In the genomic region with DNA sequence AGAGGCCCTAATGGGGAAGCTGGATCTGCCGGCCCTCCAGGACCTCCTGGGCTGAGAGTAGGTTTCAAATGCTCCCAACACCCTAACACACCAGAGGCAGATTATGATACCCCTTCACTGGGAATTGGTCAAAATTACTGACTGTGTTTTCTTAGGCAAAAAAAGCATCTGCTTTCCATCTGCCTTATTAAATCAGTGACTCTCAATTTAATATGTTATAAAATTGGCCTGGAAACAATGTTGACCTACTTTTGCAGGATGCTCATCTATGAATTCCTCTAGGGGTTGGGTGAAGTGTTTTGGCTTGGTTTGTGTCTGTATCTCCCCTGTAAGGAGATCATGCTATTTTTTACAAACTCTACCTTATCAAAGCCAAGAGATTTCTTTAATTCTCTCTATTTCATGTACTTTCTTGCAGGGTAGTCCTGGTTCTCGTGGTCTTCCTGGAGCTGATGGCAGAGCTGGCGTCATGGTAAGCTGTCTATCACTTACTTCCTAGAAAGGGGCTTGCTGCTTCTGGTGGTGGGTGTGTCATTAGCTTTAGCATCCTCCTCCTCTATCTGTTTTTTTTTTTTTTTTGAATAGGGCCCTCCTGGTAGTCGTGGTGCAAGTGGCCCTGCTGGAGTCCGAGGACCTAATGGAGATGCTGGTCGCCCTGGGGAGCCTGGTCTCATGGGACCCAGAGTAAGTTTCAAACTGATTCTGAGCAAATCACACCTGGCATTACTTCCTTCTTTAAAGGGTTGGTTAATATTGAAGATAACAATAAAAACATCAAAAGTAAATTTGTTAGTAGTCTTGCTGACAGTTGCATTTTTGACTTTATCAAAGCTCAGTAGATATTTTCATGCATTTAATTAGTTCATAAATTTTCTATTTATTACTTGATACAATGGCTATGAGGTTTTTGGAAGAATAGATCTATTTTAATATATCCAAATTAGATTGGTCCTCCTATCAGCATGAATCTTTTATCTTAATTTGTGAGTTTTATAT, we compare ENCODE assay signal across 1 cellular context.
A peak's percentile ranks its signal among the peaks of the same experiment; 100 is the strongest.
TF ChIP-seq lines count a peak whose summit lies in the region.

No MANE protein-coding gene starts in this region.

TF ChIP-seq in SK-N-SH treated with all-trans-retinoic acid at 6 μM for 48 hours, 23 proteins besides CTCF, POLR2A, EP300 and RAD21 (continued from another document):
- TF ChIP-seq, protein P1, sequence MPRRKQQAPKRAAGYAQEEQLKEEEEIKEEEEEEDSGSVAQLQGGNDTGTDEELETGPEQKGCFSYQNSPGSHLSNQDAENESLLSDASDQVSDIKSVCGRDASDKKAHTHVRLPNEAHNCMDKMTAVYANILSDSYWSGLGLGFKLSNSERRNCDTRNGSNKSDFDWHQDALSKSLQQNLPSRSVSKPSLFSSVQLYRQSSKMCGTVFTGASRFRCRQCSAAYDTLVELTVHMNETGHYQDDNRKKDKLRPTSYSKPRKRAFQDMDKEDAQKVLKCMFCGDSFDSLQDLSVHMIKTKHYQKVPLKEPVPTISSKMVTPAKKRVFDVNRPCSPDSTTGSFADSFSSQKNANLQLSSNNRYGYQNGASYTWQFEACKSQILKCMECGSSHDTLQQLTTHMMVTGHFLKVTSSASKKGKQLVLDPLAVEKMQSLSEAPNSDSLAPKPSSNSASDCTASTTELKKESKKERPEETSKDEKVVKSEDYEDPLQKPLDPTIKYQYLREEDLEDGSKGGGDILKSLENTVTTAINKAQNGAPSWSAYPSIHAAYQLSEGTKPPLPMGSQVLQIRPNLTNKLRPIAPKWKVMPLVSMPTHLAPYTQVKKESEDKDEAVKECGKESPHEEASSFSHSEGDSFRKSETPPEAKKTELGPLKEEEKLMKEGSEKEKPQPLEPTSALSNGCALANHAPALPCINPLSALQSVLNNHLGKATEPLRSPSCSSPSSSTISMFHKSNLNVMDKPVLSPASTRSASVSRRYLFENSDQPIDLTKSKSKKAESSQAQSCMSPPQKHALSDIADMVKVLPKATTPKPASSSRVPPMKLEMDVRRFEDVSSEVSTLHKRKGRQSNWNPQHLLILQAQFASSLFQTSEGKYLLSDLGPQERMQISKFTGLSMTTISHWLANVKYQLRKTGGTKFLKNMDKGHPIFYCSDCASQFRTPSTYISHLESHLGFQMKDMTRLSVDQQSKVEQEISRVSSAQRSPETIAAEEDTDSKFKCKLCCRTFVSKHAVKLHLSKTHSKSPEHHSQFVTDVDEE (CRISPR knock-in tag; IDR thresholded peaks at IDR 0.05) = peak; percentile 85
- TF ChIP-seq ESRRG (CRISPR knock-in tag; IDR thresholded peaks at IDR 0.05) = no peak
- no peak for TF ChIP-seq RARB (CRISPR knock-in tag; IDR thresholded peaks at IDR 0.05)
- TF ChIP-seq OSR1 (CRISPR knock-in tag; IDR thresholded peaks at IDR 0.05) = no peak
- TF ChIP-seq, protein P2, sequence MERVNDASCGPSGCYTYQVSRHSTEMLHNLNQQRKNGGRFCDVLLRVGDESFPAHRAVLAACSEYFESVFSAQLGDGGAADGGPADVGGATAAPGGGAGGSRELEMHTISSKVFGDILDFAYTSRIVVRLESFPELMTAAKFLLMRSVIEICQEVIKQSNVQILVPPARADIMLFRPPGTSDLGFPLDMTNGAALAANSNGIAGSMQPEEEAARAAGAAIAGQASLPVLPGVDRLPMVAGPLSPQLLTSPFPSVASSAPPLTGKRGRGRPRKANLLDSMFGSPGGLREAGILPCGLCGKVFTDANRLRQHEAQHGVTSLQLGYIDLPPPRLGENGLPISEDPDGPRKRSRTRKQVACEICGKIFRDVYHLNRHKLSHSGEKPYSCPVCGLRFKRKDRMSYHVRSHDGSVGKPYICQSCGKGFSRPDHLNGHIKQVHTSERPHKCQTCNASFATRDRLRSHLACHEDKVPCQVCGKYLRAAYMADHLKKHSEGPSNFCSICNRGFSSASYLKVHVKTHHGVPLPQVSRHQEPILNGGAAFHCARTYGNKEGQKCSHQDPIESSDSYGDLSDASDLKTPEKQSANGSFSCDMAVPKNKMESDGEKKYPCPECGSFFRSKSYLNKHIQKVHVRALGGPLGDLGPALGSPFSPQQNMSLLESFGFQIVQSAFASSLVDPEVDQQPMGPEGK (CRISPR knock-in tag; IDR thresholded peaks at IDR 0.05; ENCODE audit: borderline replicate concordance) = no peak
- no peak for TF ChIP-seq ZNF8 (CRISPR knock-in tag; IDR thresholded peaks at IDR 0.05)
- TF ChIP-seq ZC3H10 (CRISPR knock-in tag; IDR thresholded peaks at IDR 0.05) = no peak
